9 cellular contexts compared by ENCODE assay signal in genomic region chr14:91354979-91355685, GRCh38.
A peak's percentile ranks its signal among the peaks of the same experiment; 100 is the strongest.
DNase-seq lines count a peak whose midpoint lies in the region; ATAC-seq lines count a peak whose summit lies in the region.
"Had no signal": no experiment of that assay in that cellular context is flagged by ENCODE, and none has a peak within 500 bp of the region (broad histone marks: within the 10 kb centered on the region; RNA-seq: fewer than 3 reads in every experiment).

No MANE protein-coding gene starts in this region.

- H3K27me3 ChIP-seq in iPS-15b (ENCODE audit: control insufficient read depth, insufficient read depth, low read length): no peaks in the 10 kb centered on the region

- DNase-seq in DMS153 treated with DMSO at 0.1 percent for 48 hours (lab: John Stamatoyannopoulos, UW; ENCODE audit: unreplicated experiment) (peak; percentile 72), NOMO-1 treated with dmso at 0.1 percent for 144 hours (lab: John Stamatoyannopoulos, UW; ENCODE audit: unreplicated experiment) (no peak), T1000 (lab: John Stamatoyannopoulos, UW) (no peak), SK-N-DZ (ENCODE audit: low spot score) (no peak)
- DNase-seq in activated CD4-positive, alpha-beta T cell treated with anti-CD3 and anti-CD28 coated beads, Interleukin-2, amount 10 ng/mL, durations not matched to agents 7 days and 5 days: no peak

- CTCF ChIA-PET in activated CD4-positive, alpha-beta T cell treated with anti-CD3 and anti-CD28 coated beads, Interleukin-2, amount 10 ng/mL, durations not matched to agents 7 days and 5 days (lab: Charles Lee): interaction anchor here (0.6 to 4.0 kb wide), 12 partner anchors 12 to 1634 kb away, joined by 3 to 14 read pairs (median 4); no protein-coding TSS in a partner anchor

- peaks cover 86% of the 10 kb centered on the region for H3K4me1 Mint-ChIP-seq in activated CD4-positive, alpha-beta T cell treated with anti-CD3 and anti-CD28 coated beads, Interleukin-2, amount 10 ng/mL, durations not matched to agents 7 days and 5 days

- no peaks in the 10 kb centered on the region for H3K9me3 ChIP-seq in iPS-15b (ENCODE audit: control insufficient read depth, insufficient read depth, low read length)

- peak; percentile 29 for ATAC-seq in HG03460 (IDR thresholded peaks at IDR 0.05; ENCODE audit: unreplicated experiment)
- ATAC-seq in HG02623 (IDR thresholded peaks at IDR 0.05; ENCODE audit: unreplicated experiment): no peak

- H3K9me3 Mint-ChIP-seq in activated CD4-positive, alpha-beta T cell treated with anti-CD3 and anti-CD28 coated beads, Interleukin-2, amount 10 ng/mL, durations not matched to agents 7 days and 5 days: no peaks in the 10 kb centered on the region

- H3K4me3 ChIP-seq in iPS-15b (ENCODE audit: low read depth, low read length): no peak overlapping the region
- H3K4me3 ChIP-seq: dorsolateral prefrontal cortex had no signal

- H3K9ac ChIP-seq in iPS-15b (ENCODE audit: low read depth, low read length): peak overlapping the region; percentile 37

- POLR2A ChIA-PET in activated CD4-positive, alpha-beta T cell treated with anti-CD3 and anti-CD28 coated beads, Interleukin-2, amount 10 ng/mL, durations not matched to agents 7 days and 5 days (lab: Charles Lee): no interaction called here

- H3K36me3 ChIP-seq in iPS-15b (ENCODE audit: control insufficient read depth, insufficient read depth, low read length): peaks cover 2% of the 10 kb centered on the region

- peaks cover 64% of the 10 kb centered on the region for H3K36me3 Mint-ChIP-seq in activated CD4-positive, alpha-beta T cell treated with anti-CD3 and anti-CD28 coated beads, Interleukin-2, amount 10 ng/mL, durations not matched to agents 7 days and 5 days (ENCODE audit: low read depth)

- H3K27me3 Mint-ChIP-seq in activated CD4-positive, alpha-beta T cell treated with anti-CD3 and anti-CD28 coated beads, Interleukin-2, amount 10 ng/mL, durations not matched to agents 7 days and 5 days: no peaks in the 10 kb centered on the region

- H3K27ac Mint-ChIP-seq in activated CD4-positive, alpha-beta T cell treated with anti-CD3 and anti-CD28 coated beads, Interleukin-2, amount 10 ng/mL, durations not matched to agents 7 days and 5 days: peak overlapping the region; percentile 50

- H3K4me1 ChIP-seq in iPS-15b (ENCODE audit: control insufficient read depth, insufficient read depth, low read length): peaks cover 6% of the 10 kb centered on the region

- H3K4me3 Mint-ChIP-seq in activated CD4-positive, alpha-beta T cell treated with anti-CD3 and anti-CD28 coated beads, Interleukin-2, amount 10 ng/mL, durations not matched to agents 7 days and 5 days: no peak overlapping the region
